In genomic region chr7:95577137-95577536, GRCh38 we compare ENCODE assay signal across 21 cellular contexts. TPM values are rescaled to one million over a fixed set of nuclear protein-coding genes. Genes with fewer than 3 reads are reported as not detected.
DNase-seq lines count a peak whose midpoint lies in the region; ATAC-seq and TF ChIP-seq lines count a peak whose summit lies in the region.
"Had no signal": no experiment of that assay in that cellular context is flagged by ENCODE, and none has a peak within 500 bp of the region (broad histone marks: within the 10 kb centered on the region; RNA-seq: fewer than 3 reads in every experiment).

No MANE protein-coding gene starts in this region.

- DNase-seq in AG20443 (ENCODE audit: low spot score) = peak; percentile 9
- DNase-seq in H7 = peak; percentile 32
- DNase-seq in WTC11 (ENCODE audit: low spot score) = peak; percentile 28
- DNase-seq in iPS-NIHi7 (ENCODE audit: extremely low spot score) = peak; percentile 55
- no peak for DNase-seq in activated T-cell treated with anti-CD3 and anti-CD28 coated beads, Interleukin-2, amount 50 U/mL, for 24 hours
- DNase-seq: activated CD4-positive, alpha-beta memory T cell treated with anti-CD3 and anti-CD28 coated beads for 36 hours; activated naive CD4-positive, alpha-beta T cell treated with anti-CD3 and anti-CD28 coated beads, Interleukin-2, amount 10 ng/mL, durations not matched to agents 7 days and 5 days; CD4-positive, alpha-beta T cell; DND-41; HFFc6; NCI-H1436; NK-92 treated with Interleukin-12 subunit alpha and Interleukin-12 subunit beta, amount 100 ng/mL, for 24 hours; occipital lobe; stimulated activated naive CD8-positive, alpha-beta T cell treated with anti-CD3 and anti-CD28 coated beads, Interleukin-15, amount 100 ng/mL, for 72 hours had no signal

- H3K4me3 ChIP-seq in H7 (ENCODE audit: insufficient read depth, low read depth, low read length) = no peak overlapping the region
- H3K4me3 ChIP-seq: upper lobe of left lung had no signal

- no peaks in the 10 kb centered on the region for H3K27me3 ChIP-seq in H7 (ENCODE audit: control insufficient read depth, insufficient read depth, low read length)
- H3K27me3 ChIP-seq: upper lobe of left lung had no signal

- CTCF ChIA-PET in WTC11 (lab: Charles Lee) = interaction anchor here (1.2 kb wide), 1 partner anchor 32 kb away, joined by 3 read pairs; no protein-coding TSS in a partner anchor

- TF ChIP-seq CTCF in WTC11 (IDR thresholded peaks at IDR 0.05) = no peak

- POLR2A ChIA-PET in WTC11 (lab: Charles Lee) = no interaction called here

- H3K27me3 Mint-ChIP-seq in WTC11 (ENCODE audit: low read depth) = no peaks in the 10 kb centered on the region
- H3K27me3 Mint-ChIP-seq in activated T-cell treated with anti-CD3 and anti-CD28 coated beads, Interleukin-2, amount 50 U/mL, for 24 hours = no peaks in the 10 kb centered on the region
- H3K27me3 Mint-ChIP-seq: activated CD4-positive, alpha-beta memory T cell treated with anti-CD3 and anti-CD28 coated beads for 36 hours; activated naive CD4-positive, alpha-beta T cell treated with anti-CD3 and anti-CD28 coated beads, Interleukin-2, amount 10 ng/mL, durations not matched to agents 7 days and 5 days had no signal

- peaks cover 5% of the 10 kb centered on the region; the same call in 1 of the 2 replicates for H3K4me1 Mint-ChIP-seq in WTC11
- no peaks in the 10 kb centered on the region for H3K4me1 Mint-ChIP-seq in activated T-cell treated with anti-CD3 and anti-CD28 coated beads, Interleukin-2, amount 50 U/mL, for 24 hours (ENCODE audit: low read depth)
- H3K4me1 Mint-ChIP-seq: activated naive CD4-positive, alpha-beta T cell treated with anti-CD3 and anti-CD28 coated beads, Interleukin-2, amount 10 ng/mL, durations not matched to agents 7 days and 5 days; stimulated activated naive CD8-positive, alpha-beta T cell treated with anti-CD3 and anti-CD28 coated beads, Interleukin-15, amount 100 ng/mL, for 72 hours had no signal

- peaks cover 10% of the 10 kb centered on the region for H3K9me3 Mint-ChIP-seq in WTC11
- H3K9me3 Mint-ChIP-seq in activated T-cell treated with anti-CD3 and anti-CD28 coated beads, Interleukin-2, amount 50 U/mL, for 24 hours = peaks cover 2% of the 10 kb centered on the region
- H3K9me3 Mint-ChIP-seq: activated CD4-positive, alpha-beta memory T cell treated with anti-CD3 and anti-CD28 coated beads for 36 hours; activated naive CD4-positive, alpha-beta T cell treated with anti-CD3 and anti-CD28 coated beads, Interleukin-2, amount 10 ng/mL, durations not matched to agents 7 days and 5 days; HFFc6 had no signal

- H3K36me3 Mint-ChIP-seq in WTC11 = no peaks in the 10 kb centered on the region
- no peaks in the 10 kb centered on the region for H3K36me3 Mint-ChIP-seq in activated T-cell treated with anti-CD3 and anti-CD28 coated beads, Interleukin-2, amount 50 U/mL, for 24 hours (ENCODE audit: low read depth)
- H3K36me3 Mint-ChIP-seq: activated CD4-positive, alpha-beta memory T cell treated with anti-CD3 and anti-CD28 coated beads for 36 hours; activated naive CD4-positive, alpha-beta T cell treated with anti-CD3 and anti-CD28 coated beads, Interleukin-2, amount 10 ng/mL, durations not matched to agents 7 days and 5 days had no signal

- ATAC-seq in WTC11 (peak; percentile 97), HG03139 (IDR thresholded peaks at IDR 0.05; ENCODE audit: unreplicated experiment) (no peak), HG02938 (IDR thresholded peaks at IDR 0.05; ENCODE audit: unreplicated experiment) (no peak), GM19395 (IDR thresholded peaks at IDR 0.05; ENCODE audit: unreplicated experiment) (no peak)
- ATAC-seq: Right ventricle myocardium inferior; sciatic nerve; stimulated activated naive CD8-positive, alpha-beta T cell treated with anti-CD3 and anti-CD28 coated beads, Interleukin-15, amount 100 ng/mL, for 72 hours had no signal

- H3K4me3 Mint-ChIP-seq in WTC11 = no peak overlapping the region
- no peak overlapping the region for H3K4me3 Mint-ChIP-seq in activated T-cell treated with anti-CD3 and anti-CD28 coated beads, Interleukin-2, amount 50 U/mL, for 24 hours
- H3K4me3 Mint-ChIP-seq: activated CD4-positive, alpha-beta memory T cell treated with anti-CD3 and anti-CD28 coated beads for 36 hours; activated naive CD4-positive, alpha-beta T cell treated with anti-CD3 and anti-CD28 coated beads, Interleukin-2, amount 10 ng/mL, durations not matched to agents 7 days and 5 days; CD4-positive, alpha-beta T cell; HFFc6; stimulated activated naive CD8-positive, alpha-beta T cell treated with anti-CD3 and anti-CD28 coated beads, Interleukin-15, amount 100 ng/mL, for 72 hours had no signal

- no peak overlapping the region for H3K27ac Mint-ChIP-seq in WTC11
- no peak overlapping the region for H3K27ac Mint-ChIP-seq in activated T-cell treated with anti-CD3 and anti-CD28 coated beads, Interleukin-2, amount 50 U/mL, for 24 hours
- H3K27ac Mint-ChIP-seq: activated CD4-positive, alpha-beta memory T cell treated with anti-CD3 and anti-CD28 coated beads for 36 hours; activated naive CD4-positive, alpha-beta T cell treated with anti-CD3 and anti-CD28 coated beads, Interleukin-2, amount 10 ng/mL, durations not matched to agents 7 days and 5 days; CD4-positive, alpha-beta T cell; HFFc6; stimulated activated naive CD8-positive, alpha-beta T cell treated with anti-CD3 and anti-CD28 coated beads, Interleukin-15, amount 100 ng/mL, for 72 hours had no signal

- H3K36me3 ChIP-seq in H7 (replicated peaks; ENCODE audit: control insufficient read depth, insufficient read depth, low read length) = no peaks in the 10 kb centered on the region
- H3K36me3 ChIP-seq: upper lobe of left lung had no signal

TF ChIP-seq in WTC11, 78 proteins besides CTCF, POLR2A, EP300 and RAD21 (continues in another document):
- TF ChIP-seq ZNF138 (CRISPR knock-in tag; conservative IDR thresholded peaks at IDR 0.05) (no peak), ZNF425 (CRISPR knock-in tag; conservative IDR thresholded peaks at IDR 0.05) (no peak), ZNF281 (CRISPR knock-in tag; IDR thresholded peaks at IDR 0.05) (no peak), AR (CRISPR knock-in tag; IDR thresholded peaks at IDR 0.05) (no peak)

RNA-seq across cellular contexts. Expression of gene PDK4, which starts 19.2 kb away (rescaled TPM):
- 0.59 and 0.62 TPM in 2 replicates for total RNA-seq in H7 (2014; rRNA removed; shearing (Covaris generic))
- 0.21 to 0.46 TPM (median 0.31 TPM) in 3 replicates for total RNA-seq in WTC11 (2021)
- total RNA-seq: activated CD4-positive, alpha-beta memory T cell treated with anti-CD3 and anti-CD28 coated beads for 36 hours; CD4-positive, alpha-beta T cell; HFFc6; T-helper 1 cell treated with Interleukin-12 subunit alpha and Interleukin-12 subunit beta and Interleukin-4 antibody, amounts not matched to agents 30 ng/mL and 1 ng/mL, for 36 hours had no signal
